8 cellular contexts compared by ENCODE assay signal in genomic region chr3:47140973-47141461, GRCh38. TPM values are rescaled to one million over a fixed set of nuclear protein-coding genes. Genes with fewer than 3 reads are reported as not detected.
DNase-seq lines count a peak whose midpoint lies in the region; ATAC-seq and TF ChIP-seq lines count a peak whose summit lies in the region.
"Not testable (repeated sequence)": the region's sequence is repeated elsewhere in the genome, so short reads cannot be mapped to it uniquely, and the experiment has no call there.

No MANE protein-coding gene starts in this region.

- peaks cover 21% of the 10 kb centered on the region for H3K4me1 ChIP-seq in CD4-positive, CD25-positive, alpha-beta regulatory T cell (ENCODE audit: control insufficient read depth, insufficient read depth, low read length, poor library complexity, severe bottlenecking)
- H3K4me1 ChIP-seq in body of pancreas (peaks cover 60% of the 10 kb centered on the region), mucosa of descending colon (ENCODE audit: low read depth) (peaks cover 20% of the 10 kb centered on the region)

- H3K27me3 ChIP-seq in CD4-positive, CD25-positive, alpha-beta regulatory T cell (ENCODE audit: control insufficient read depth, insufficient read depth, low read length); body of pancreas: not testable (repeated sequence)

- H3K36me3 ChIP-seq in CD4-positive, CD25-positive, alpha-beta regulatory T cell (ENCODE audit: control insufficient read depth, insufficient read depth, low read length); body of pancreas (replicated peaks in 1 of 2; ENCODE audit: insufficient read depth in 1 of 2, low read depth in 2 of 2); mucosa of descending colon (ENCODE audit: low read depth): not testable (repeated sequence)

- H3K4me3 ChIP-seq in CD4-positive, CD25-positive, alpha-beta regulatory T cell (ENCODE audit: low read depth, low read length) = peak overlapping the region; percentile 69
- H3K4me3 ChIP-seq in body of pancreas, mucosa of descending colon: not testable (repeated sequence)

- 63 to 68% methylated on average over 3 of the region's 3 CpGs for WGBS in body of pancreas, 2 donors

- H3K4me1 Mint-ChIP-seq in CD4-positive, CD25-positive, alpha-beta regulatory T cell = peaks cover 40 to 73% (median 54%) of the 10 kb centered on the region in 4 donors
- peaks cover 20% of the 10 kb centered on the region for H3K4me1 Mint-ChIP-seq in T-helper 1 cell treated with Interleukin-12 subunit alpha and Interleukin-12 subunit beta and Interleukin-4 antibody, amounts not matched to agents 30 μg/mL and 1 μg/mL, for 36 hours (ENCODE audit: low read depth)

- TF ChIP-seq CTCF in body of pancreas (IDR thresholded peaks at IDR 0.05) = peak in 1 of 7 experiments; percentile 7
- not testable (repeated sequence) for TF ChIP-seq CTCF in mucosa of descending colon (IDR thresholded peaks at IDR 0.05)

- H3K9me3 Mint-ChIP-seq in CD4-positive, CD25-positive, alpha-beta regulatory T cell; T-helper 1 cell treated with Interleukin-12 subunit alpha and Interleukin-12 subunit beta and Interleukin-4 antibody, amounts not matched to agents 30 μg/mL and 1 μg/mL, for 36 hours: not testable (repeated sequence)

- ATAC-seq in CD4-positive, CD25-positive, alpha-beta regulatory T cell (ENCODE audit: low read depth in 2 of 2) = peak; percentile 88 to 95
- ATAC-seq in GM18520 (IDR thresholded peaks at IDR 0.05; ENCODE audit: unreplicated experiment) (peak; percentile 94), GM21390 (IDR thresholded peaks at IDR 0.05; ENCODE audit: unreplicated experiment) (peak; percentile 85), HG02885 (IDR thresholded peaks at IDR 0.05; ENCODE audit: poor library complexity, unreplicated experiment) (peak; percentile 77), HG03521 (IDR thresholded peaks at IDR 0.05; ENCODE audit: unreplicated experiment) (peak; percentile 79), body of pancreas (peak; percentile 87), mucosa of descending colon (peak; percentile 97)

- not testable (repeated sequence) for H3K36me3 Mint-ChIP-seq in CD4-positive, CD25-positive, alpha-beta regulatory T cell; T-helper 1 cell treated with Interleukin-12 subunit alpha and Interleukin-12 subunit beta and Interleukin-4 antibody, amounts not matched to agents 30 μg/mL and 1 μg/mL, for 36 hours (ENCODE audit: low read depth)

- not testable (repeated sequence) for TF ChIP-seq POLR2A in body of pancreas (IDR thresholded peaks at IDR 0.05)

- H3K9me3 ChIP-seq in CD4-positive, CD25-positive, alpha-beta regulatory T cell (ENCODE audit: control insufficient read depth in 2 of 2, low read length in 2 of 2); body of pancreas; mucosa of descending colon: not testable (repeated sequence)

- peak overlapping the region; percentile 61 to 82 (median 65) for H3K4me3 Mint-ChIP-seq in CD4-positive, CD25-positive, alpha-beta regulatory T cell
- not testable (repeated sequence) for H3K4me3 Mint-ChIP-seq in T-helper 1 cell treated with Interleukin-12 subunit alpha and Interleukin-12 subunit beta and Interleukin-4 antibody, amounts not matched to agents 30 μg/mL and 1 μg/mL, for 36 hours

- intact Hi-C loops in body of pancreas (cut with DNase I); mucosa of descending colon (cut with DNase I, micrococcal nuclease): not testable (repeated sequence)

- peak in 2 of 3 donors; percentile 50 to 72 for DNase-seq in CD4-positive, CD25-positive, alpha-beta regulatory T cell
- DNase-seq in body of pancreas (peak; percentile 31 to 51 (median 36)), mucosa of descending colon (peak in 1 of 3 donors; percentile 34)

- H3K27ac ChIP-seq in CD4-positive, CD25-positive, alpha-beta regulatory T cell (ENCODE audit: insufficient read depth, low read length, poor library complexity, severe bottlenecking) = peak overlapping the region; percentile 55
- peak overlapping the region in 2 of 4 donors; percentile 32 to 47 for H3K27ac ChIP-seq in body of pancreas

- H3K27ac Mint-ChIP-seq in CD4-positive, CD25-positive, alpha-beta regulatory T cell = peak overlapping the region; percentile 42 to 91 (median 80)
- peak overlapping the region; percentile 26 for H3K27ac Mint-ChIP-seq in T-helper 1 cell treated with Interleukin-12 subunit alpha and Interleukin-12 subunit beta and Interleukin-4 antibody, amounts not matched to agents 30 μg/mL and 1 μg/mL, for 36 hours

- H3K27me3 Mint-ChIP-seq in CD4-positive, CD25-positive, alpha-beta regulatory T cell; T-helper 1 cell treated with Interleukin-12 subunit alpha and Interleukin-12 subunit beta and Interleukin-4 antibody, amounts not matched to agents 30 μg/mL and 1 μg/mL, for 36 hours (ENCODE audit: low read depth): not testable (repeated sequence)

RNA-seq across cellular contexts. Expression of gene SETD2, which starts 22.9 kb away (rescaled TPM):
- 93.7 TPM for total RNA-seq in CD4-positive, CD25-positive, alpha-beta regulatory T cell
- 10 to 100 TPM; 10.4 to 12.3 (median 11.1) TPM for polyA plus RNA-seq in CD4-positive, CD25-positive, alpha-beta regulatory T cell
- total RNA-seq in body of pancreas = 10 to 100 TPM; 49.5 to 70.2 TPM
- 10 to 100 TPM; 41.5 to 71.1 (median 50.4) TPM for total RNA-seq in mucosa of descending colon
